1 cellular context compared by ENCODE assay signal in genomic region chr11:33248416-33248957, GRCh38.
A peak's percentile ranks its signal among the peaks of the same experiment; 100 is the strongest.
TF ChIP-seq lines count a peak whose summit lies in the region.

No MANE protein-coding gene starts in this region.

TF ChIP-seq in HepG2, 621 proteins besides CTCF, POLR2A, EP300 and RAD21:
- TF ChIP-seq CREM (IDR thresholded peaks at IDR 0.05) = no peak
- no peak for TF ChIP-seq CREM (CRISPR knock-in tag; IDR thresholded peaks at IDR 0.05)
- TF ChIP-seq ZFY (CRISPR knock-in tag; IDR thresholded peaks at IDR 0.05) = no peak
- TF ChIP-seq ELF3 (CRISPR knock-in tag; IDR thresholded peaks at IDR 0.05) = 0 out of 2 replicates have a peak, but pooled peaks have one; percentile 32
- peak; percentile 17; the same call in 1 of the 2 replicates for TF ChIP-seq ETV5 (CRISPR knock-in tag; IDR thresholded peaks at IDR 0.05; ENCODE audit: borderline replicate concordance)
- TF ChIP-seq ZNF510 (CRISPR knock-in tag; IDR thresholded peaks at IDR 0.05; ENCODE audit: low read depth) = no peak
- TF ChIP-seq HOMEZ (CRISPR knock-in tag; IDR thresholded peaks at IDR 0.05; ENCODE audit: low read depth) = peak; percentile 75; the same call in 1 of the 2 replicates
- no peak for TF ChIP-seq GABPA (IDR thresholded peaks at IDR 0.05; ENCODE audit: low read depth, low read length)
- peak; percentile 65 for TF ChIP-seq GABPA (CRISPR knock-in tag; IDR thresholded peaks at IDR 0.05; ENCODE audit: low read depth)
- peak; percentile 8; the same call in 1 of the 2 replicates for TF ChIP-seq HNF4G (IDR thresholded peaks at IDR 0.05; ENCODE audit: borderline replicate concordance, low read depth, low read length)
- no peak for TF ChIP-seq HNF4G (CRISPR knock-in tag; IDR thresholded peaks at IDR 0.05; ENCODE audit: borderline replicate concordance, low read depth)
- no peak for TF ChIP-seq UBTF (CRISPR knock-in tag; IDR thresholded peaks at IDR 0.05)
- no peak for TF ChIP-seq MIER3 (CRISPR knock-in tag; IDR thresholded peaks at IDR 0.05; ENCODE audit: borderline replicate concordance)
- TF ChIP-seq NR2C2 (CRISPR knock-in tag; IDR thresholded peaks at IDR 0.05; ENCODE audit: borderline replicate concordance) = peak; percentile 59; the same call in 1 of the 2 replicates
- TF ChIP-seq AHR (CRISPR knock-in tag; IDR thresholded peaks at IDR 0.05) = no peak
- peak; percentile 72; the same call in 1 of the 2 replicates for TF ChIP-seq ZNF557 (CRISPR knock-in tag; IDR thresholded peaks at IDR 0.05)
- peak; percentile 36 for TF ChIP-seq HNF4A (CRISPR knock-in tag; IDR thresholded peaks at IDR 0.05)
- TF ChIP-seq GRHL1 (CRISPR knock-in tag; conservative IDR thresholded peaks at IDR 0.05) = no peak
- TF ChIP-seq FOXP4 (CRISPR knock-in tag; IDR thresholded peaks at IDR 0.05) = no peak
